In genomic region chr14:61343471-61343870, GRCh38 we compare ENCODE assay signal across 11 cellular contexts. TPM values are rescaled to one million over a fixed set of nuclear protein-coding genes. Genes with fewer than 3 reads are reported as not detected.
DNase-seq lines count a peak whose midpoint lies in the region; ATAC-seq and TF ChIP-seq lines count a peak whose summit lies in the region.
"Had no signal": no experiment of that assay in that cellular context is flagged by ENCODE, and none has a peak within 500 bp of the region (broad histone marks: within the 10 kb centered on the region; RNA-seq: fewer than 3 reads in every experiment).

No MANE protein-coding gene starts in this region.

- H3K4me2 ChIP-seq in mammary epithelial cell (ENCODE audit: insufficient read depth, low read depth, low read length): no peak overlapping the region

- H3K27ac ChIP-seq in mammary epithelial cell (ENCODE audit: insufficient read depth, low read depth, low read length): no peak overlapping the region
- peak overlapping the region; percentile 59 to 62 for H3K27ac ChIP-seq in breast epithelium
- H3K27ac ChIP-seq in lower lobe of right lung: peak overlapping the region; percentile 83
- peak overlapping the region; percentile 34 to 64 for H3K27ac ChIP-seq in uterus

- DNase-seq in MCF 10A (ENCODE audit: unreplicated experiment) (peak; percentile 39), mammary epithelial cell (no peak), breast epithelium (ENCODE audit: low spot score in 2 of 2) (no peak), lower lobe of right lung (no peak), uterus (no peak), epidermal melanocyte (ENCODE audit: insufficient read length, low spot score) (no peak), T-helper 9 cell (no peak)
- DNase-seq: cortex of kidney, MM.1S had no signal

- ATAC-seq in lower lobe of right lung (peak in 1 of 2 donors; percentile 22), HG02571 (IDR thresholded peaks at IDR 0.05; ENCODE audit: unreplicated experiment) (no peak)

- H3K27me3 ChIP-seq in mammary epithelial cell (ENCODE audit: insufficient read depth, low read length) (no peaks in the 10 kb centered on the region), breast epithelium (no peaks in the 10 kb centered on the region), lower lobe of right lung (ENCODE audit: low read depth) (no peaks in the 10 kb centered on the region), uterus (no peaks in the 10 kb centered on the region)

- in situ Hi-C loops in mammary epithelial cell (cut with MboI; ENCODE audit: low sequenced_read_pairs in 2 of 2): no loop called here

- H3K27ac Mint-ChIP-seq in MCF 10A (ENCODE audit: low read depth, unreplicated experiment): peak overlapping the region; percentile 79

- H3K4me1 Mint-ChIP-seq in MCF 10A (ENCODE audit: insufficient read depth, unreplicated experiment): peaks cover 51% of the 10 kb centered on the region

- intact Hi-C loops in MCF 10A (cut with micrococcal nuclease) (no loop called here), mammary epithelial cell (cut with micrococcal nuclease) (no loop called here), breast epithelium (cut with DNase I; ENCODE audit: low total_unique reads) (no loop called here), lower lobe of right lung (cut with DNase I) (no loop called here), uterus (cut with DNase I; ENCODE audit: low total_unique reads) (no loop called here)

- peaks cover 19% of the 10 kb centered on the region for H3K79me2 ChIP-seq in mammary epithelial cell (ENCODE audit: insufficient read depth, low read length)

- 6% methylated on average over 1 of the region's 1 CpG for WGBS in mammary epithelial cell (ENCODE audit: low coverage, missing lambda C conversion rate)

- BruUV-seq in MCF 10A (replicated peaks; lab: Mats Ljungman, UMichigan) (no TSS peak), mammary epithelial cell (replicated peaks; lab: Mats Ljungman, UMichigan) (no TSS peak)

- no peaks in the 10 kb centered on the region for H3K36me3 Mint-ChIP-seq in MCF 10A (ENCODE audit: insufficient read depth, unreplicated experiment)

- H3K9me3 ChIP-seq in mammary epithelial cell (replicated peaks; ENCODE audit: insufficient read depth, low read length) (no peaks in the 10 kb centered on the region), breast epithelium (no peaks in the 10 kb centered on the region), lower lobe of right lung (no peaks in the 10 kb centered on the region), uterus (no peaks in the 10 kb centered on the region)

- no peak overlapping the region for H3K4me3 Mint-ChIP-seq in MCF 10A (ENCODE audit: unreplicated experiment)
- H3K4me3 Mint-ChIP-seq: B cell had no signal

- H2AFZ ChIP-seq in mammary epithelial cell (ENCODE audit: low read depth, low read length): no peak overlapping the region

- H3K4me3 ChIP-seq in mammary epithelial cell (replicated peaks in 1 of 3; ENCODE audit: insufficient read depth in 1 of 3, low read depth in 2 of 3, low read length in 3 of 3) (no peak overlapping the region), breast epithelium (no peak overlapping the region), lower lobe of right lung (no peak overlapping the region), uterus (no peak overlapping the region)

- H3K36me3 ChIP-seq in mammary epithelial cell (ENCODE audit: insufficient read depth, low read length) (no peaks in the 10 kb centered on the region), breast epithelium (no peaks in the 10 kb centered on the region), lower lobe of right lung (no peaks in the 10 kb centered on the region), uterus (no peaks in the 10 kb centered on the region)

- H3K9me3 Mint-ChIP-seq in MCF 10A (ENCODE audit: unreplicated experiment): no peaks in the 10 kb centered on the region

- no peaks in the 10 kb centered on the region for H4K20me1 ChIP-seq in mammary epithelial cell (ENCODE audit: insufficient read depth, low read length)

- H3K4me1 ChIP-seq in mammary epithelial cell (ENCODE audit: insufficient read depth, low read length) (peaks cover 16% of the 10 kb centered on the region), breast epithelium (no peaks in the 10 kb centered on the region), lower lobe of right lung (peaks cover 81% of the 10 kb centered on the region), uterus (no peaks in the 10 kb centered on the region)

- no peaks in the 10 kb centered on the region for H3K27me3 Mint-ChIP-seq in MCF 10A (ENCODE audit: insufficient read depth, unreplicated experiment)
- H3K27me3 Mint-ChIP-seq: B cell had no signal

- no peak for TF ChIP-seq POLR2A in breast epithelium (IDR thresholded peaks at IDR 0.05)
- no peak for TF ChIP-seq POLR2A in uterus (IDR thresholded peaks at IDR 0.05)

- TF ChIP-seq CTCF in MCF 10A (IDR thresholded peaks at IDR 0.05; ENCODE audit: unreplicated experiment) (no peak), mammary epithelial cell (conservative IDR thresholded peaks at IDR 0.05 in 1 of 2, IDR thresholded peaks at IDR 0.05 in 1 of 2; ENCODE audit: extremely low read depth in 1 of 2, insufficient read depth in 1 of 2, low read depth in 1 of 2, low read length in 2 of 2) (no peak), breast epithelium (IDR thresholded peaks at IDR 0.05) (no peak), lower lobe of right lung (IDR thresholded peaks at IDR 0.05) (no peak), uterus (IDR thresholded peaks at IDR 0.05) (no peak)

- CTCF ChIA-PET in MCF 10A (lab: Yijun Ruan, JAX) (interaction anchor here (0.9 to 1.2 kb wide), 2 partner anchors 13 to 22 kb away, joined by 3 to 5 read pairs; partner anchors contain the start of gene PRKCH), mammary epithelial cell (lab: Charles Lee; ENCODE audit: low non-redundant PET) (no interaction called here)

- POLR2A ChIA-PET in MCF 10A (lab: Yijun Ruan, JAX): interaction anchor here (1.6 to 1.8 kb wide), 2 partner anchors 17 to 20 kb away, joined by 5 to 6 read pairs; no protein-coding TSS in a partner anchor

- dilution Hi-C loops in mammary epithelial cell (cut with HindIII; ENCODE audit: low sequenced_read_pairs): no loop called here

- no peak overlapping the region for H3K9ac ChIP-seq in mammary epithelial cell (ENCODE audit: insufficient read depth, low read length)

RNA-seq across cellular contexts. Expression of gene PRKCH, which starts 22.1 kb away (rescaled TPM):
- total RNA-seq in MCF 10A (2022) (10.4 and 12.4 TPM in 2 replicates), mammary epithelial cell (10 to 100 TPM in 1 of 2 donors, 1 to 10 TPM in 1; 8.8 to 16.2 TPM), breast epithelium (10 to 100 TPM; 27.0 to 41.3 (median 34.0) TPM), lower lobe of right lung (60.9 TPM), uterus (100 to 1,000 TPM in 1 of 4 donors, 10 to 100 TPM in 3; 17.9 to 105 (median 63.5) TPM)
- polyA plus RNA-seq in mammary epithelial cell: 11.5 TPM
- 21.2 TPM for polyA minus RNA-seq in mammary epithelial cell
